Comparison of ENCODE assay signal across 13 cellular contexts in genomic region chr6:38528196-38528965, GRCh38.
"Had no signal": no experiment of that assay in that cellular context is flagged by ENCODE, and none has a peak within 500 bp of the region (broad histone marks: within the 10 kb centered on the region; RNA-seq: fewer than 3 reads in every experiment).

No MANE protein-coding gene starts in this region.

- H3K27me3 ChIP-seq: dorsolateral prefrontal cortex, pancreas, sigmoid colon, upper lobe of left lung had no signal

- H3K4me1 ChIP-seq: pancreas had no signal

- H3K4me3 Mint-ChIP-seq: activated CD4-positive, alpha-beta memory T cell treated with anti-CD3 and anti-CD28 coated beads for 36 hours; activated naive CD8-positive, alpha-beta T cell; activated T-cell treated with anti-CD3 and anti-CD28 coated beads, Interleukin-2, amount 50 U/mL, for 72 hours; stimulated activated naive CD8-positive, alpha-beta T cell treated with anti-CD3 and anti-CD28 coated beads, Interleukin-15, amount 100 ng/mL, for 72 hours had no signal

- H3K4me3 ChIP-seq: dorsolateral prefrontal cortex, pancreas, sigmoid colon, upper lobe of left lung had no signal

- H3K36me3 ChIP-seq: pancreas, sigmoid colon, upper lobe of left lung had no signal

- H3K27me3 Mint-ChIP-seq: activated CD4-positive, alpha-beta memory T cell treated with anti-CD3 and anti-CD28 coated beads for 36 hours; activated naive CD8-positive, alpha-beta T cell; stimulated activated naive CD8-positive, alpha-beta T cell treated with anti-CD3 and anti-CD28 coated beads, Interleukin-15, amount 100 ng/mL, for 72 hours had no signal

- H3K9me3 ChIP-seq: pancreas, sigmoid colon had no signal

- ATAC-seq: activated T-cell treated with anti-CD3 and anti-CD28 coated beads, Interleukin-2, amount 50 U/mL, for 72 hours; pancreas; stimulated activated naive CD8-positive, alpha-beta T cell treated with anti-CD3 and anti-CD28 coated beads, Interleukin-15, amount 100 ng/mL, for 72 hours had no signal

- DNase-seq: activated CD4-positive, alpha-beta memory T cell treated with anti-CD3 and anti-CD28 coated beads for 36 hours; activated CD4-positive, alpha-beta T cell treated with anti-CD3 and anti-CD28 coated beads for 1 hour; activated gamma-delta T cell treated with Interleukin-2 at 50 U/mL for 16 hours; activated T-cell treated with anti-CD3 and anti-CD28 coated beads, Interleukin-2, amount 50 U/mL, for 72 hours; glutamatergic neuron; pancreas; sigmoid colon; stimulated activated CD4-positive, alpha-beta T cell treated with anti-CD3 and anti-CD28 coated beads, Interleukin-1b, Interleukin-23, amount 100 ng/mL, for 48 hours; stimulated activated naive CD8-positive, alpha-beta T cell treated with anti-CD3 and anti-CD28 coated beads, Interleukin-15, amount 100 ng/mL, for 72 hours; upper lobe of left lung had no signal

- H3K27ac Mint-ChIP-seq: activated CD4-positive, alpha-beta memory T cell treated with anti-CD3 and anti-CD28 coated beads for 36 hours; activated naive CD8-positive, alpha-beta T cell; activated T-cell treated with anti-CD3 and anti-CD28 coated beads, Interleukin-2, amount 50 U/mL, for 72 hours had no signal

- H3K27ac ChIP-seq: dorsolateral prefrontal cortex, pancreas, sigmoid colon, upper lobe of left lung, VCaP had no signal
